ENCODE assay signal across 17 cellular contexts in the genomic region with DNA sequence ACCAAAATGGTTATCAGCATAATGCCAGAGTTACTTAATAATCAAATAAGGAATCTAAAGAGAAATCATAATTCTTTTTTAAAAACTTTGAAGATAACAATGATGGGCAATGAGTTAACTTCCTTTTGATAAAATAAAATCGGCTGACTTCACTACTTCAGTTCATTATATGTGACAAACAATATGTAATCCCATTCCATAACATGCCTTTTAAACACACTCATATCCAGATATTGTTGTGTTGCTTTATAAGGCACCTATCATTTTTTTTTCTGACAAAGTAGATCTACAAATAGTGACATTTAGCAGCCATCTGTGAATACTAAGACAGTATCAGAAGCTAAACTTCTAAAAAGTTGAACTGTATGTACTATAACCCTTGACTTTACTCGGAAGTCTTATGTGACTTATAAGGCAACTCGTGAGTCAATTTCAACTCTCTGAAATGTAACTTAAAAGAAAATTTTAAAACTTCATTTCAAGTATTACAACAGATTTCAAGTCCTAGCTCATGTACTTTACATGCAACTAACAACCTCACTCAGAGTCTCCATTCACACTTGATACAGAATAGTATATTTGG. TPM values are rescaled to one million over a fixed set of nuclear protein-coding genes. Genes with fewer than 3 reads are reported as not detected.
DNase-seq lines count a peak whose midpoint lies in the region; ATAC-seq, FAIRE-seq and TF ChIP-seq lines count a peak whose summit lies in the region.
"Had no signal": no experiment of that assay in that cellular context is flagged by ENCODE, and none has a peak within 500 bp of the region (broad histone marks: within the 10 kb centered on the region; RNA-seq: fewer than 3 reads in every experiment).

No MANE protein-coding gene starts in this region.

- DNase-seq in HFFc6 (no peak), astrocyte (ENCODE audit: low read depth) (no peak), fibroblast of peridontal ligament (ENCODE audit: extremely low read depth) (peak; percentile 36), T-helper 1 cell (no peak)
- DNase-seq: BE2C; Calu3; CD4-positive, alpha-beta memory T cell; DMS79; GOT3; NCI-H187; NCI-H226; NCI-H524 treated with DMSO at 0.1 percent for 48 hours had no signal

- H3K36me3 Mint-ChIP-seq in HFFc6 (ENCODE audit: low read depth), result peaks cover 31% of the 10 kb centered on the region
- H3K36me3 Mint-ChIP-seq in astrocyte (ENCODE audit: low read depth, unreplicated experiment), result no peaks in the 10 kb centered on the region
- H3K36me3 Mint-ChIP-seq: CD4-positive, alpha-beta memory T cell had no signal

- no peak for TF ChIP-seq CTCF in HFFc6 (IDR thresholded peaks at IDR 0.05)
- no peak for TF ChIP-seq CTCF in astrocyte (IDR thresholded peaks at IDR 0.05; ENCODE audit: insufficient read depth, low read depth, low read length)

- H3K27me3 Mint-ChIP-seq in HFFc6 (ENCODE audit: insufficient read depth), result no peaks in the 10 kb centered on the region; the same call in 1 of the 2 replicates
- no peaks in the 10 kb centered on the region for H3K27me3 Mint-ChIP-seq in astrocyte (ENCODE audit: low read depth, unreplicated experiment)
- H3K27me3 Mint-ChIP-seq: CD4-positive, alpha-beta memory T cell had no signal

- no peak overlapping the region for H3K27ac ChIP-seq in astrocyte (ENCODE audit: low read depth, low read length)

- H3K79me2 ChIP-seq in astrocyte (ENCODE audit: insufficient read depth, low read length), result peaks cover 99% of the 10 kb centered on the region

- H3K4me3 Mint-ChIP-seq in HFFc6 (peak overlapping the region; percentile 24), astrocyte (ENCODE audit: unreplicated experiment) (no peak overlapping the region)
- H3K4me3 Mint-ChIP-seq: CD4-positive, alpha-beta memory T cell had no signal

- no peak overlapping the region for H2AFZ ChIP-seq in astrocyte (ENCODE audit: low read depth, low read length)

- H3K27ac Mint-ChIP-seq in HFFc6, result peak overlapping the region; percentile 42; the same call in 1 of the 2 replicates
- no peak overlapping the region for H3K27ac Mint-ChIP-seq in astrocyte (ENCODE audit: unreplicated experiment)
- H3K27ac Mint-ChIP-seq: CD4-positive, alpha-beta memory T cell had no signal

- H3K9me3 Mint-ChIP-seq in HFFc6 (no peaks in the 10 kb centered on the region), astrocyte (ENCODE audit: unreplicated experiment) (no peaks in the 10 kb centered on the region)
- H3K9me3 Mint-ChIP-seq: CD4-positive, alpha-beta memory T cell had no signal

- H3K4me1 ChIP-seq in astrocyte (ENCODE audit: insufficient read depth, low read length) (peaks cover 6% of the 10 kb centered on the region), skeletal muscle satellite cell (ENCODE audit: control insufficient read depth, insufficient read depth, low read length) (peaks cover 26% of the 10 kb centered on the region)
- H3K4me1 ChIP-seq: BE2C had no signal

- H3K9ac ChIP-seq in astrocyte (ENCODE audit: low read length) (no peak overlapping the region), skeletal muscle satellite cell (ENCODE audit: low read depth, low read length) (no peak overlapping the region)

- H3K4me3 ChIP-seq in astrocyte (ENCODE audit: insufficient read depth, low read depth, low read length), result no peak overlapping the region
- H3K4me3 ChIP-seq in skeletal muscle satellite cell (ENCODE audit: low read length), result no peak overlapping the region

- peaks cover 15% of the 10 kb centered on the region for H3K4me1 Mint-ChIP-seq in HFFc6 (ENCODE audit: low read depth)
- peaks cover 9% of the 10 kb centered on the region for H3K4me1 Mint-ChIP-seq in astrocyte (ENCODE audit: low read depth, unreplicated experiment)
- H3K4me1 Mint-ChIP-seq: CD4-positive, alpha-beta memory T cell had no signal

- no peak for ATAC-seq in GM21576 (IDR thresholded peaks at IDR 0.05; ENCODE audit: unreplicated experiment)
- ATAC-seq in HG03520 (IDR thresholded peaks at IDR 0.05; ENCODE audit: unreplicated experiment), result no peak
- ATAC-seq: Panc1, Right ventricle myocardium inferior had no signal

- no peaks in the 10 kb centered on the region for H4K20me1 ChIP-seq in astrocyte (ENCODE audit: insufficient read depth, low read length)

- FAIRE-seq in astrocyte (lab: Jason Lieb, UNC), result peak; percentile 52

- H3K4me2 ChIP-seq in astrocyte (ENCODE audit: low read length) (peak overlapping the region; percentile 26), skeletal muscle satellite cell (ENCODE audit: low read length) (peak overlapping the region; percentile 29)

- H3K36me3 ChIP-seq in astrocyte (ENCODE audit: insufficient read depth, low read length) (peaks cover 3% of the 10 kb centered on the region), skeletal muscle satellite cell (ENCODE audit: insufficient read depth, low read length) (peaks cover 8% of the 10 kb centered on the region)
- H3K36me3 ChIP-seq: BE2C had no signal

- no peaks in the 10 kb centered on the region for H3K27me3 ChIP-seq in astrocyte (ENCODE audit: insufficient read depth, low read length)
- H3K27me3 ChIP-seq in skeletal muscle satellite cell (ENCODE audit: control insufficient read depth, insufficient read depth, low read length), result no peaks in the 10 kb centered on the region

- H3K9me3 ChIP-seq in astrocyte (ENCODE audit: insufficient read depth, low read depth, low read length), result no peaks in the 10 kb centered on the region
- H3K9me3 ChIP-seq in skeletal muscle satellite cell (replicated peaks; ENCODE audit: low read length), result no peaks in the 10 kb centered on the region
- H3K9me3 ChIP-seq: BE2C had no signal

RNA-seq across cellular contexts. Expression of a gene that starts 7.5 kb away (rescaled TPM):
- total RNA-seq in HFFc6 (2021; fragmentation: NEBNext Ultra II Directional; extraction: Animal tissue kit (Norgen Biotek cat#: 25700)), result 10 to 100 TPM; 23.1 to 29.9 (median 28.3) TPM
- 27.7 and 37.1 TPM in 2 replicates for total RNA-seq in astrocyte
- total RNA-seq in skeletal muscle satellite cell (2012; rRNA removed), result 41.3 and 44.1 TPM in 2 replicates
